Comparison of ENCODE assay signal across 8 cellular contexts in the genomic region with DNA sequence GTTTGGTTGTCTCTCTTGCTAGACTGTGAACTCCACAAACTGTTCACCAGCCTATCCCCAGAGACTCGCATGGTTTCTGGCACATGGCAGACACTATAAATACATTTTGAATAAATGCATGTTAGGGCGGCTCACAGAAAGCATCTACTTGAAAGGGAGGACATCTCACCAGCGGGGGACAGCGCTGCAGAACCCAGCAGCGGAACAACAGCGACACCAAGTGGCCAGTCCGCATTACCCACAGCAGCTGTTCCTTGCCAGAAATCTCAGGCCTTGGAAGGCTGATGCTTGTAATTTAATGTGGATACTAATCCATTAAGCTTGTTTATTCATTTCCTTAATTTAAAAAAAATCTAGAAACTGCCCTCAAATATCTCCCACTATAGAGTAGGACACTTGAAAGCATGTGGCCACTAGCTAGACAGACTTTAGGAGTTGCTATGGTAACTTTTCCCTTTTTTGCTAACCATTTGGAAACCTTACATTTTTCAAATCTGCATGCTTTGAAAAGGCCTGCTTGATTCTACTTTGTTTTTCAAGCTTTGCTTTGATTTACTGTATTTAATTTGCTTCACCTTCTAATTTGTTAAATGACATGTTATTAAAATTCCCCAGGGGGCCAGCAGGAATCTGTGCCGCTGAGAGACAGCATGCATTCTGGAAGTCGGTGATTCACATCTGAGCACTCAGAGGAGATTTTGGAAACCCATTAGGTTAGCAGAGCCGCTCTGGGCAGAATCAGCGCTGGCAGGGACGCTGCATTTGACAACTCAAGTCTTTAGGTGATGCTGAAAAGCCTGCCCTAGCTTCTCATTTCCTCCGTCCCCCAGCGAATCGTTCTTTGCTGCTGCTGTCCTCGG.
DNase-seq lines count a peak whose midpoint lies in the region; ATAC-seq lines count a peak whose summit lies in the region.

No MANE protein-coding gene starts in this region.

- H3K27ac Mint-ChIP-seq in activated CD4-positive, alpha-beta memory T cell treated with anti-CD3 and anti-CD28 coated beads for 36 hours, result no peak overlapping the region
- no peak overlapping the region for H3K27ac Mint-ChIP-seq in memory B cell

- ATAC-seq in GM18868 (IDR thresholded peaks at IDR 0.05; ENCODE audit: unreplicated experiment) (peak; percentile 86), HG03432 (IDR thresholded peaks at IDR 0.05; ENCODE audit: unreplicated experiment) (peak; percentile 90), memory B cell (ENCODE audit: low read depth) (peak; percentile 88)

- CTCF ChIA-PET in activated CD4-positive, alpha-beta memory T cell treated with anti-CD3 and anti-CD28 coated beads for 36 hours (lab: Charles Lee), result interaction anchor here (0.6 to 2.7 kb wide), 59 partner anchors 9 to 849 kb away, joined by 3 to 35 read pairs (median 4); a partner anchor contains a TSS

- H3K4me3 Mint-ChIP-seq in activated CD4-positive, alpha-beta memory T cell treated with anti-CD3 and anti-CD28 coated beads for 36 hours, result no peak overlapping the region
- H3K4me3 Mint-ChIP-seq in memory B cell, result no peak overlapping the region

- H3K9me3 Mint-ChIP-seq in activated CD4-positive, alpha-beta memory T cell treated with anti-CD3 and anti-CD28 coated beads for 36 hours, result no peaks in the 10 kb centered on the region
- no peaks in the 10 kb centered on the region for H3K9me3 Mint-ChIP-seq in memory B cell

- peak; percentile 77 for DNase-seq in AG08396 (ENCODE audit: low spot score)
- DNase-seq in NCI-H526 treated with DMSO at 0.1 percent for 48 hours (lab: John Stamatoyannopoulos, UW), result peak; percentile 43
- DNase-seq in activated CD4-positive, alpha-beta memory T cell treated with anti-CD3 and anti-CD28 coated beads for 36 hours, result peak; percentile 86
- peak; percentile 83 for DNase-seq in ecto neural progenitor cell (ENCODE audit: low spot score)
- peak; percentile 66 to 72 for DNase-seq in memory B cell (ENCODE audit: low spot score in 2 of 2)
- peak; percentile 39 to 41 for DNase-seq in stimulated activated CD8-positive, alpha-beta memory T cell treated with anti-CD3 and anti-CD28 coated beads, Interleukin-15, amount 100 ng/mL, for 4 hours (ENCODE audit: low read depth in 2 of 2)

- POLR2A ChIA-PET in activated CD4-positive, alpha-beta memory T cell treated with anti-CD3 and anti-CD28 coated beads for 36 hours (lab: Charles Lee), result no interaction called here

- intact Hi-C loops in activated CD4-positive, alpha-beta memory T cell treated with anti-CD3 and anti-CD28 coated beads for 36 hours (cut with micrococcal nuclease), result loop anchor here (1.0 to 5.0 kb wide), 8 partner anchors 85 to 821 kb away; no protein-coding TSS in a partner anchor

- no peaks in the 10 kb centered on the region for H3K36me3 Mint-ChIP-seq in activated CD4-positive, alpha-beta memory T cell treated with anti-CD3 and anti-CD28 coated beads for 36 hours
- no peaks in the 10 kb centered on the region for H3K36me3 Mint-ChIP-seq in memory B cell

- peaks cover 27% of the 10 kb centered on the region for H3K27me3 Mint-ChIP-seq in activated CD4-positive, alpha-beta memory T cell treated with anti-CD3 and anti-CD28 coated beads for 36 hours
- H3K27me3 Mint-ChIP-seq in memory B cell, result peaks cover 16% of the 10 kb centered on the region

- H3K4me1 Mint-ChIP-seq in activated CD4-positive, alpha-beta memory T cell treated with anti-CD3 and anti-CD28 coated beads for 36 hours (ENCODE audit: low read depth), result peaks cover 14% of the 10 kb centered on the region
- no peaks in the 10 kb centered on the region for H3K4me1 Mint-ChIP-seq in memory B cell

Comparison
In these comparisons a context has a peak if more than half of its experiments do, and no peak if none do; other contexts are left out.
1. Peak in every context shown above with its lines: DNase-seq and ATAC-seq.